In genomic region chr6:122736166-122736565, GRCh38 we compare ENCODE assay signal across 16 cellular contexts. TPM values are rescaled to one million over a fixed set of nuclear protein-coding genes. Genes with fewer than 3 reads are reported as not detected.
A peak's percentile ranks its signal among the peaks of the same experiment; 100 is the strongest.
DNase-seq lines count a peak whose midpoint lies in the region; ATAC-seq, FAIRE-seq and TF ChIP-seq lines count a peak whose summit lies in the region.
"Had no signal": no experiment of that assay in that cellular context is flagged by ENCODE, and none has a peak within 500 bp of the region (broad histone marks: within the 10 kb centered on the region; RNA-seq: fewer than 3 reads in every experiment).

No MANE protein-coding gene starts in this region.

- H3K27ac ChIP-seq in K562 (ENCODE audit: extremely low read depth, low read depth, low read length) (no peak overlapping the region), skin epidermis (peak overlapping the region in 15 of 21 experiments; percentile 3 to 80 (median 51))
- H3K27ac ChIP-seq: pancreas, WERI-Rb-1 had no signal

- no peak for TF ChIP-seq CTCF in K562 (IDR thresholded peaks at IDR 0.05 in 2 of 3, conservative IDR thresholded peaks at IDR 0.05 in 1 of 3; ENCODE audit: insufficient read depth in 2 of 3, low read depth in 1 of 3, low read length in 3 of 3)

- H3K4me2 ChIP-seq in K562 (ENCODE audit: insufficient read depth, low read length), result no peak overlapping the region

- TF ChIP-seq EP300 in K562 (IDR thresholded peaks at IDR 0.05; ENCODE audit: low read length), result no peak

- in situ Hi-C loops in K562 (cut with MboI), result loop anchor here (25.0 kb wide), 1 partner anchor 576 kb away; no protein-coding TSS in a partner anchor

- no peak for TF ChIP-seq POLR2A in K562 (conservative IDR thresholded peaks at IDR 0.05)

- no peaks in the 10 kb centered on the region for H3K36me3 Mint-ChIP-seq in activated naive CD4-positive, alpha-beta T cell treated with anti-CD3 and anti-CD28 coated beads, Interleukin-2, amount 10 ng/mL, durations not matched to agents 7 days and 5 days

- 0 out of 2 replicates have a peak overlapping the region, but pooled peaks have one; percentile 1 for H2AFZ ChIP-seq in K562 (ENCODE audit: low read depth, low read length)

- H4K20me1 ChIP-seq in K562 (replicated peaks; ENCODE audit: control insufficient read depth, insufficient read depth, low read length), result no peaks in the 10 kb centered on the region

- no peaks in the 10 kb centered on the region for H3K9me1 ChIP-seq in K562 (ENCODE audit: control insufficient read depth, insufficient read depth, low read length)

- no peak overlapping the region for H3K9ac ChIP-seq in K562 (ENCODE audit: insufficient read depth in 1 of 2, low read depth in 2 of 2, low read length in 2 of 2)

- H3K27me3 Mint-ChIP-seq in activated naive CD4-positive, alpha-beta T cell treated with anti-CD3 and anti-CD28 coated beads, Interleukin-2, amount 10 ng/mL, durations not matched to agents 7 days and 5 days, result peaks cover 9% of the 10 kb centered on the region

- H3K27me3 ChIP-seq in K562 (ENCODE audit: control insufficient read depth in 2 of 2, insufficient read depth in 2 of 2, low read length in 2 of 2), result no peaks in the 10 kb centered on the region
- H3K27me3 ChIP-seq: pancreas had no signal

- no peaks in the 10 kb centered on the region for H3K4me1 Mint-ChIP-seq in activated naive CD4-positive, alpha-beta T cell treated with anti-CD3 and anti-CD28 coated beads, Interleukin-2, amount 10 ng/mL, durations not matched to agents 7 days and 5 days

- no peak for FAIRE-seq in K562 (lab: Jason Lieb, UNC)

- no peak overlapping the region for H3K4me3 Mint-ChIP-seq in activated naive CD4-positive, alpha-beta T cell treated with anti-CD3 and anti-CD28 coated beads, Interleukin-2, amount 10 ng/mL, durations not matched to agents 7 days and 5 days
- H3K4me3 Mint-ChIP-seq: activated naive CD4-positive, alpha-beta T cell treated with anti-CD3 and anti-CD28 coated beads for 36 hours had no signal

- no peak overlapping the region for H3K27ac Mint-ChIP-seq in activated naive CD4-positive, alpha-beta T cell treated with anti-CD3 and anti-CD28 coated beads, Interleukin-2, amount 10 ng/mL, durations not matched to agents 7 days and 5 days
- H3K27ac Mint-ChIP-seq: activated naive CD4-positive, alpha-beta T cell treated with anti-CD3 and anti-CD28 coated beads for 36 hours had no signal

- no peak for TF ChIP-seq RAD21 in K562 (CRISPR knock-in tag; conservative IDR thresholded peaks at IDR 0.05 in 1 of 2, IDR thresholded peaks at IDR 0.05 in 1 of 2)

- WGBS in K562 (ENCODE audit: insufficient coverage, low coverage, missing lambda C conversion rate), result 20% methylated on average over 4 of the region's 4 CpGs

- no peaks in the 10 kb centered on the region for H3K9me3 Mint-ChIP-seq in activated naive CD4-positive, alpha-beta T cell treated with anti-CD3 and anti-CD28 coated beads, Interleukin-2, amount 10 ng/mL, durations not matched to agents 7 days and 5 days
- H3K9me3 Mint-ChIP-seq: activated naive CD4-positive, alpha-beta T cell treated with anti-CD3 and anti-CD28 coated beads for 36 hours had no signal

- POLR2A ChIA-PET in K562 (lab: Yijun Ruan, JAX), result no interaction called here

- H3K36me3 ChIP-seq in K562 (ENCODE audit: control insufficient read depth, insufficient read depth, low read length), result no peaks in the 10 kb centered on the region
- H3K36me3 ChIP-seq: pancreas, WERI-Rb-1 had no signal

- no peak for ATAC-seq in K562
- ATAC-seq in HG03378 (IDR thresholded peaks at IDR 0.05; ENCODE audit: unreplicated experiment), result no peak
- ATAC-seq: pancreas, SK-N-SH treated with all-trans-retinoic acid at 6 μM for 48 hours had no signal

- DNase-seq in NCI-H2081 (lab: John Stamatoyannopoulos, UW) (peak; percentile 10 to 45), NCI-H2081 treated with DMSO at 0.1 percent for 48 hours (lab: John Stamatoyannopoulos, UW) (no peak), NCI-H2171 (lab: John Stamatoyannopoulos, UW) (peak; percentile 85), K562 (ENCODE audit: extremely low read depth in 1 of 4, low spot score in 3 of 4) (no peak)
- DNase-seq in activated CD4-positive, alpha-beta T cell treated with anti-CD3 and anti-CD28 coated beads for 48 hours, result no peak
- DNase-seq in activated naive CD4-positive, alpha-beta T cell treated with anti-CD3 and anti-CD28 coated beads, Interleukin-2, amount 10 ng/mL, durations not matched to agents 7 days and 5 days, result no peak
- DNase-seq: activated naive CD4-positive, alpha-beta T cell treated with anti-CD3 and anti-CD28 coated beads for 36 hours; effector CD8-positive, alpha-beta T cell; GOT3; KG1; pancreas; WERI-Rb-1 had no signal

- H3K4me3 ChIP-seq in K562, result no peak overlapping the region
- no peak overlapping the region for H3K4me3 ChIP-seq in skin epidermis
- H3K4me3 ChIP-seq: pancreas had no signal

- no peaks in the 10 kb centered on the region for H3K9me3 ChIP-seq in K562 (replicated peaks; ENCODE audit: control insufficient read depth, insufficient read depth, low read depth, low read length)
- H3K9me3 ChIP-seq: pancreas had no signal

- H3K4me1 ChIP-seq in K562 (replicated peaks in 1 of 2; ENCODE audit: control insufficient read depth in 2 of 2, insufficient read depth in 2 of 2, low read length in 2 of 2), result no peaks in the 10 kb centered on the region
- H3K4me1 ChIP-seq: pancreas had no signal

- CTCF ChIA-PET in K562 (lab: Yijun Ruan, JAX; ENCODE audit: low intra/inter-chr PET ratio), result no interaction called here
- CTCF ChIA-PET in activated naive CD4-positive, alpha-beta T cell treated with anti-CD3 and anti-CD28 coated beads, Interleukin-2, amount 10 ng/mL, durations not matched to agents 7 days and 5 days (lab: Charles Lee), result interaction anchor here (0.6 kb wide), 1 partner anchor 102 kb away, joined by 3 read pairs; no protein-coding TSS in a partner anchor

- H3K79me2 ChIP-seq in K562 (ENCODE audit: control insufficient read depth, insufficient read depth, low read length), result no peaks in the 10 kb centered on the region

- BruUV-seq in K562 (replicated peaks; lab: Mats Ljungman, UMichigan), result no TSS peak

- intact Hi-C loops in K562 (cut with micrococcal nuclease), result no loop called here

TF ChIP-seq in K562, 482 proteins besides CTCF, POLR2A, EP300 and RAD21:
- 0 out of 2 replicates have a peak, but pooled peaks have one; percentile 38 for TF ChIP-seq FOSL1 (tag; conservative IDR thresholded peaks at IDR 0.05)
- TF ChIP-seq ZNF324 (CRISPR knock-in tag; IDR thresholded peaks at IDR 0.05), result no peak

RNA-seq across cellular contexts. Expression of gene FABP7, which starts 43.4 kb away (rescaled TPM):
- total RNA-seq in K562 (2011; cell fraction: chromatin; rRNA removed; ENCODE audit: low replicate concordance), result not detected in 2 replicates
- total RNA-seq in K562 (2011; cell fraction: nucleolus; rRNA removed), result not detected in 2 replicates
- total RNA-seq in K562 (2011; cell fraction: nucleoplasm; rRNA removed), result not detected in 2 replicates
- total RNA-seq in K562 (2014; rRNA removed) (not detected in 2 replicates), K562 (2014; rRNA removed; fragmentation: Illumina TruSeq; extraction: Trizol) (not detected in 2 replicates), K562 (2015; rRNA removed; fragmentation: Illumina TruSeq; extraction: Trizol) (not detected in 2 replicates), K562 (2021) (not detected in 2 replicates)
- polyA plus RNA-seq in K562 (2011; rRNA removed) (not detected in 2 replicates), K562 (2014; fragmentation: Illumina TruSeq; extraction: Trizol) (not detected in 2 replicates), K562 (2014; fragmentation: Nextera tagmentation; extraction: Ambion mirVana) (under 1 TPM; 0.07 to 0.14 TPM), K562 (2014; rRNA removed) (not detected in 2 replicates)
- not detected in 2 replicates for polyA plus RNA-seq in K562 (2011; cell fraction: cytosol; rRNA removed)
- polyA plus RNA-seq in K562 (2011; cell fraction: nucleus; rRNA removed), result not detected in 2 replicates
- not detected in 2 replicates for polyA plus RNA-seq in K562 (2012)
- not detected in 2 replicates for polyA minus RNA-seq in K562 (2011; rRNA and poly(A)+ RNA removed)
- not detected in 2 replicates for polyA minus RNA-seq in K562 (2011; cell fraction: cytosol; rRNA and poly(A)+ RNA removed)
- not detected in 2 replicates for polyA minus RNA-seq in K562 (2011; cell fraction: nucleus; rRNA and poly(A)+ RNA removed)
- total RNA-seq: activated naive CD4-positive, alpha-beta T cell treated with anti-CD3 and anti-CD28 coated beads for 36 hours; pancreas; subcutaneous adipose tissue had no signal
- polyA plus RNA-seq: pancreas had no signal

RNA-seq across cellular contexts. Expression of gene SMPDL3A, which starts 52.9 kb away (rescaled TPM):
- 0.25 and 3.2 TPM in 2 replicates for total RNA-seq in K562 (2011; cell fraction: chromatin; rRNA removed; ENCODE audit: low replicate concordance)
- total RNA-seq in K562 (2011; cell fraction: nucleolus; rRNA removed), result 0.17 and 0.53 TPM in 2 replicates
- total RNA-seq in K562 (2011; cell fraction: nucleoplasm; rRNA removed), result 0.44 and 0.92 TPM in 2 replicates
- 0.23 and 0.53 TPM in 2 replicates for total RNA-seq in K562 (2014; rRNA removed)
- 0.87 and 0.99 TPM in 2 replicates for total RNA-seq in K562 (2014; rRNA removed; fragmentation: Illumina TruSeq; extraction: Trizol)
- 0.49 and 0.54 TPM in 2 replicates for total RNA-seq in K562 (2015; rRNA removed; fragmentation: Illumina TruSeq; extraction: Trizol)
- total RNA-seq in K562 (2021), result 0.81 and 0.91 TPM in 2 replicates
- 0.28 and 0.65 TPM in 2 replicates for polyA plus RNA-seq in K562 (2011; rRNA removed)
- 0.22 and 0.63 TPM in 2 replicates for polyA plus RNA-seq in K562 (2011; cell fraction: cytosol; rRNA removed)
- 0.34 and 0.63 TPM in 2 replicates for polyA plus RNA-seq in K562 (2011; cell fraction: nucleus; rRNA removed)
- 0.64 and 1.3 TPM in 2 replicates for polyA plus RNA-seq in K562 (2012)
- polyA plus RNA-seq in K562 (2014; fragmentation: Illumina TruSeq; extraction: Trizol), result 0.43 and 0.64 TPM in 2 replicates
- polyA plus RNA-seq in K562 (2014; fragmentation: Nextera tagmentation; extraction: Ambion mirVana), result under 1 TPM; 0.14 to 0.27 TPM
- polyA plus RNA-seq in K562 (2014; rRNA removed), result 0.34 and 1.1 TPM in 2 replicates
- polyA minus RNA-seq in K562 (2011; rRNA and poly(A)+ RNA removed), result 0.25 and 0.45 TPM in 2 replicates
- not detected in 2 replicates for polyA minus RNA-seq in K562 (2011; cell fraction: cytosol; rRNA and poly(A)+ RNA removed)
- polyA minus RNA-seq in K562 (2011; cell fraction: nucleus; rRNA and poly(A)+ RNA removed), result 0.54 TPM in 1 of 2 replicates, not detected in the other

Comparison
In these comparisons a context has a peak if more than half of its experiments do, and no peak if none do; other contexts are left out.
1. DNase-seq: peak in NCI-H2081 (2 of 2) and NCI-H2171 (single experiment); none in NCI-H2081 treated with DMSO at 0.1 percent for 48 hours (single experiment), K562 (0 of 4), activated CD4-positive, alpha-beta T cell treated with anti-CD3 and anti-CD28 coated beads for 48 hours (single experiment) and activated naive CD4-positive, alpha-beta T cell treated with anti-CD3 and anti-CD28 coated beads, Interleukin-2, amount 10 ng/mL, durations not matched to agents 7 days and 5 days (single experiment).